Comparison of ENCODE assay signal across 1 cellular context in the genomic region with DNA sequence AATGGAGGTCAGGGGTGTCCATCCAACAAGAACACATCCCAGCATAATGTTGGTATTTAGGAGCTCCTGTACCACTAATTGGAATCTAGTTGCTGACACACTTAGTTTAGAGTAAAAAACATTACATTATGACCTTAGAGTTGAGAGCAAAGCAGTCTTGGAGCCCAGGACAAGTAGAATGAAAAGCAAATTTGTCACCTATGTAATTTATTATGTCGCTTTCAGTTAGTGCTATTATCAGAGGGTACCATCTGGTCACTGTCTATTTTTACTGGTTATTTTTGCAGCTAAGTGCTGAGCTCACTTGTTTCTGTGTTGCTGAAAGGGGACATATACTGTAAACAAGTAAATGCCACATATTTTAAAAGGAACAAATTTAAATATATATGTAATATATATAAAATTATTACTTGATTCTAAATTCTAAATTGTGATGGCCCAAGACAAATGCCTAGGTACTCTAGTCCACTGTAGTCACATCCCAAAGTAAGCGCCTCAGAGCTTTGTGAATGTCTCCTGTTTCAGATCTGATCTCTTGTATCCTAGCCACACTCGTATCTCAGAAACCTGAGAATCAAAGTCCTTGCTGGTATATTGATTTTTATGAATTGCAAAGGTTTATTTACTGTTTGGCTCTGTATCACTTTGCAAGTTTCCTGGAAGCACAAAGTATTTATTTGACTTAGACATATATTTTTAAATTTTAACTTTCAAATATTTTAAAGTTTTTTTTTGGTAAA.
TF ChIP-seq lines count a peak whose summit lies in the region.

No MANE protein-coding gene starts in this region.

TF ChIP-seq in HepG2, 621 proteins besides CTCF, POLR2A, EP300 and RAD21 (continued from another document):
- TF ChIP-seq GATAD1 (CRISPR knock-in tag; IDR thresholded peaks at IDR 0.05) (0 out of 2 replicates have a peak, but pooled peaks have one; percentile 12), ELF3 (CRISPR knock-in tag; IDR thresholded peaks at IDR 0.05) (peak; percentile 60; the same call in 1 of the 2 replicates), TOPORS (CRISPR knock-in tag; IDR thresholded peaks at IDR 0.05) (no peak), CHCHD3 (CRISPR knock-in tag; IDR thresholded peaks at IDR 0.05) (no peak), ZNF331 (CRISPR knock-in tag; IDR thresholded peaks at IDR 0.05) (0 out of 2 replicates have a peak, but pooled peaks have one; percentile 17), SKI (IDR thresholded peaks at IDR 0.05; ENCODE audit: partially characterized antibody) (peak; percentile 33), MIXL1 (CRISPR knock-in tag; IDR thresholded peaks at IDR 0.05) (peak; percentile 79; the same call in 1 of the 2 replicates), RARA (CRISPR knock-in tag; IDR thresholded peaks at IDR 0.05) (peak; percentile 68), POGZ (CRISPR knock-in tag; IDR thresholded peaks at IDR 0.05) (no peak), SMAD3 (CRISPR knock-in tag; IDR thresholded peaks at IDR 0.05) (peak; percentile 80), HMG20A (CRISPR knock-in tag; IDR thresholded peaks at IDR 0.05; ENCODE audit: borderline replicate concordance) (peak; percentile 58; the same call in 1 of the 2 replicates), GATAD2A (CRISPR knock-in tag; IDR thresholded peaks at IDR 0.05) (peak; percentile 94), KDM1A (CRISPR knock-in tag; IDR thresholded peaks at IDR 0.05) (no peak), SIX1 (CRISPR knock-in tag; IDR thresholded peaks at IDR 0.05; ENCODE audit: borderline replicate concordance) (peak; percentile 95), ZNF605 (CRISPR knock-in tag; IDR thresholded peaks at IDR 0.05) (no peak), FOXP4 (CRISPR knock-in tag; IDR thresholded peaks at IDR 0.05) (0 out of 2 replicates have a peak, but pooled peaks have one; percentile 30), DNMT1 (CRISPR knock-in tag; IDR thresholded peaks at IDR 0.05) (no peak), ARID5B (CRISPR knock-in tag; IDR thresholded peaks at IDR 0.05) (peak; percentile 89), HHEX (CRISPR knock-in tag; IDR thresholded peaks at IDR 0.05) (0 out of 2 replicates have a peak, but pooled peaks have one; percentile 18), SIX4 (CRISPR knock-in tag; IDR thresholded peaks at IDR 0.05) (peak; percentile 77; the same call in 1 of the 2 replicates), ZFX (CRISPR knock-in tag; IDR thresholded peaks at IDR 0.05; ENCODE audit: low read depth) (no peak), ZNF3 (CRISPR knock-in tag; IDR thresholded peaks at IDR 0.05) (no peak), CEBPG (CRISPR knock-in tag; IDR thresholded peaks at IDR 0.05) (peak; percentile 44; the same call in 1 of the 2 replicates), HDAC1 (CRISPR knock-in tag; IDR thresholded peaks at IDR 0.05) (0 out of 2 replicates have a peak, but pooled peaks have one; percentile 28), FOXK1 (CRISPR knock-in tag; IDR thresholded peaks at IDR 0.05; ENCODE audit: borderline replicate concordance, low read depth) (peak; percentile 46; the same call in 1 of the 2 replicates), KDM3A (CRISPR knock-in tag; IDR thresholded peaks at IDR 0.05; ENCODE audit: low read depth) (0 out of 2 replicates have a peak, but pooled peaks have one; percentile 28), SOX6 (IDR thresholded peaks at IDR 0.05) (no peak), SOX6 (CRISPR knock-in tag; IDR thresholded peaks at IDR 0.05) (peak; percentile 30; the same call in 1 of the 2 replicates), HOXA5 (CRISPR knock-in tag; IDR thresholded peaks at IDR 0.05) (0 out of 2 replicates have a peak, but pooled peaks have one; percentile 24), KLF16 (CRISPR knock-in tag; IDR thresholded peaks at IDR 0.05) (peak in 1 of 2 experiments; percentile 77; a peak in 1 of 4 replicates), NCOA2 (CRISPR knock-in tag; IDR thresholded peaks at IDR 0.05) (peak; percentile 83), NFIC (IDR thresholded peaks at IDR 0.05; ENCODE audit: low read length) (peak; percentile 83; the same call in 1 of the 2 replicates), THRA (CRISPR knock-in tag; IDR thresholded peaks at IDR 0.05; ENCODE audit: borderline replicate concordance) (0 out of 2 replicates have a peak, but pooled peaks have one; percentile 45), FOXO1 (CRISPR knock-in tag; IDR thresholded peaks at IDR 0.05) (peak; percentile 44; the same call in 1 of the 2 replicates), RERE (CRISPR knock-in tag; IDR thresholded peaks at IDR 0.05; ENCODE audit: low read depth) (peak; percentile 69; the same call in 1 of the 2 replicates), THAP11 (CRISPR knock-in tag; IDR thresholded peaks at IDR 0.05) (peak; percentile 50; the same call in 1 of the 2 replicates), ONECUT2 (CRISPR knock-in tag; IDR thresholded peaks at IDR 0.05) (peak; percentile 93), ZGPAT (CRISPR knock-in tag; IDR thresholded peaks at IDR 0.05) (0 out of 2 replicates have a peak, but pooled peaks have one; percentile 48), SOX5 (CRISPR knock-in tag; IDR thresholded peaks at IDR 0.05; ENCODE audit: borderline replicate concordance) (peak; percentile 57; the same call in 1 of the 2 replicates), SMAD9 (CRISPR knock-in tag; IDR thresholded peaks at IDR 0.05) (no peak)
- TF ChIP-seq, protein P1, sequence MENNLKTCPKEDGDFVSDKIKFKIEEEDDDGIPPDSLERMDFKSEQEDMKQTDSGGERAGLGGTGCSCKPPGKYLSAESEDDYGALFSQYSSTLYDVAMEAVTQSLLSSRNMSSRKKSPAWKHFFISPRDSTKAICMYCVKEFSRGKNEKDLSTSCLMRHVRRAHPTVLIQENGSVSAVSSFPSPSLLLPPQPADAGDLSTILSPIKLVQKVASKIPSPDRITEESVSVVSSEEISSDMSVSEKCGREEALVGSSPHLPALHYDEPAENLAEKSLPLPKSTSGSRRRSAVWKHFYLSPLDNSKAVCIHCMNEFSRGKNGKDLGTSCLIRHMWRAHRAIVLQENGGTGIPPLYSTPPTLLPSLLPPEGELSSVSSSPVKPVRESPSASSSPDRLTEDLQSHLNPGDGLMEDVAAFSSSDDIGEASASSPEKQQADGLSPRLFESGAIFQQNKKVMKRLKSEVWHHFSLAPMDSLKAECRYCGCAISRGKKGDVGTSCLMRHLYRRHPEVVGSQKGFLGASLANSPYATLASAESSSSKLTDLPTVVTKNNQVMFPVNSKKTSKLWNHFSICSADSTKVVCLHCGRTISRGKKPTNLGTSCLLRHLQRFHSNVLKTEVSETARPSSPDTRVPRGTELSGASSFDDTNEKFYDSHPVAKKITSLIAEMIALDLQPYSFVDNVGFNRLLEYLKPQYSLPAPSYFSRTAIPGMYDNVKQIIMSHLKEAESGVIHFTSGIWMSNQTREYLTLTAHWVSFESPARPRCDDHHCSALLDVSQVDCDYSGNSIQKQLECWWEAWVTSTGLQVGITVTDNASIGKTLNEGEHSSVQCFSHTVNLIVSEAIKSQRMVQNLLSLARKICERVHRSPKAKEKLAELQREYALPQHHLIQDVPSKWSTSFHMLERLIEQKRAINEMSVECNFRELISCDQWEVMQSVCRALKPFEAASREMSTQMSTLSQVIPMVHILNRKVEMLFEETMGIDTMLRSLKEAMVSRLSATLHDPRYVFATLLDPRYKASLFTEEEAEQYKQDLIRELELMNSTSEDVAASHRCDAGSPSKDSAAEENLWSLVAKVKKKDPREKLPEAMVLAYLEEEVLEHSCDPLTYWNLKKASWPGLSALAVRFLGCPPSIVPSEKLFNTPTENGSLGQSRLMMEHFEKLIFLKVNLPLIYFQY (CRISPR knock-in tag; IDR thresholded peaks at IDR 0.05; ENCODE audit: borderline replicate concordance): peak; percentile 42; the same call in 1 of the 2 replicates
TF ChIP-seq in HepG2: peak in this region for 61.
